Comparison of ENCODE assay signal across 1 cellular context in genomic region chr14:94636744-94637412, GRCh38.
A peak's percentile ranks its signal among the peaks of the same experiment; 100 is the strongest.
TF ChIP-seq lines count a peak whose summit lies in the region.

No MANE protein-coding gene starts in this region.

TF ChIP-seq in HepG2, 621 proteins besides CTCF, POLR2A, EP300 and RAD21 (continued from another document and continues in another):
- TF ChIP-seq ZHX2 (IDR thresholded peaks at IDR 0.05; ENCODE audit: low read depth): no peak
- 0 out of 2 replicates have a peak, but pooled peaks have one; percentile 26 for TF ChIP-seq ZHX2 (CRISPR knock-in tag; IDR thresholded peaks at IDR 0.05; ENCODE audit: borderline replicate concordance)
- no peak for TF ChIP-seq MZF1 (CRISPR knock-in tag; IDR thresholded peaks at IDR 0.05; ENCODE audit: borderline replicate concordance)
- TF ChIP-seq ELF4 (CRISPR knock-in tag; IDR thresholded peaks at IDR 0.05; ENCODE audit: borderline replicate concordance): no peak
- TF ChIP-seq ZNF142 (CRISPR knock-in tag; IDR thresholded peaks at IDR 0.05): no peak
- TF ChIP-seq, protein P1, sequence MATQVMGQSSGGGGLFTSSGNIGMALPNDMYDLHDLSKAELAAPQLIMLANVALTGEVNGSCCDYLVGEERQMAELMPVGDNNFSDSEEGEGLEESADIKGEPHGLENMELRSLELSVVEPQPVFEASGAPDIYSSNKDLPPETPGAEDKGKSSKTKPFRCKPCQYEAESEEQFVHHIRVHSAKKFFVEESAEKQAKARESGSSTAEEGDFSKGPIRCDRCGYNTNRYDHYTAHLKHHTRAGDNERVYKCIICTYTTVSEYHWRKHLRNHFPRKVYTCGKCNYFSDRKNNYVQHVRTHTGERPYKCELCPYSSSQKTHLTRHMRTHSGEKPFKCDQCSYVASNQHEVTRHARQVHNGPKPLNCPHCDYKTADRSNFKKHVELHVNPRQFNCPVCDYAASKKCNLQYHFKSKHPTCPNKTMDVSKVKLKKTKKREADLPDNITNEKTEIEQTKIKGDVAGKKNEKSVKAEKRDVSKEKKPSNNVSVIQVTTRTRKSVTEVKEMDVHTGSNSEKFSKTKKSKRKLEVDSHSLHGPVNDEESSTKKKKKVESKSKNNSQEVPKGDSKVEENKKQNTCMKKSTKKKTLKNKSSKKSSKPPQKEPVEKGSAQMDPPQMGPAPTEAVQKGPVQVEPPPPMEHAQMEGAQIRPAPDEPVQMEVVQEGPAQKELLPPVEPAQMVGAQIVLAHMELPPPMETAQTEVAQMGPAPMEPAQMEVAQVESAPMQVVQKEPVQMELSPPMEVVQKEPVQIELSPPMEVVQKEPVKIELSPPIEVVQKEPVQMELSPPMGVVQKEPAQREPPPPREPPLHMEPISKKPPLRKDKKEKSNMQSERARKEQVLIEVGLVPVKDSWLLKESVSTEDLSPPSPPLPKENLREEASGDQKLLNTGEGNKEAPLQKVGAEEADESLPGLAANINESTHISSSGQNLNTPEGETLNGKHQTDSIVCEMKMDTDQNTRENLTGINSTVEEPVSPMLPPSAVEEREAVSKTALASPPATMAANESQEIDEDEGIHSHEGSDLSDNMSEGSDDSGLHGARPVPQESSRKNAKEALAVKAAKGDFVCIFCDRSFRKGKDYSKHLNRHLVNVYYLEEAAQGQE (IDR thresholded peaks at IDR 0.05; ENCODE audit: borderline replicate concordance in 1 of 2, low read depth in 1 of 2, low read length in 2 of 2): no peak
- TF ChIP-seq HNRNPUL1 (IDR thresholded peaks at IDR 0.05; ENCODE audit: low read depth, low read length): no peak
- TF ChIP-seq, protein P2, sequence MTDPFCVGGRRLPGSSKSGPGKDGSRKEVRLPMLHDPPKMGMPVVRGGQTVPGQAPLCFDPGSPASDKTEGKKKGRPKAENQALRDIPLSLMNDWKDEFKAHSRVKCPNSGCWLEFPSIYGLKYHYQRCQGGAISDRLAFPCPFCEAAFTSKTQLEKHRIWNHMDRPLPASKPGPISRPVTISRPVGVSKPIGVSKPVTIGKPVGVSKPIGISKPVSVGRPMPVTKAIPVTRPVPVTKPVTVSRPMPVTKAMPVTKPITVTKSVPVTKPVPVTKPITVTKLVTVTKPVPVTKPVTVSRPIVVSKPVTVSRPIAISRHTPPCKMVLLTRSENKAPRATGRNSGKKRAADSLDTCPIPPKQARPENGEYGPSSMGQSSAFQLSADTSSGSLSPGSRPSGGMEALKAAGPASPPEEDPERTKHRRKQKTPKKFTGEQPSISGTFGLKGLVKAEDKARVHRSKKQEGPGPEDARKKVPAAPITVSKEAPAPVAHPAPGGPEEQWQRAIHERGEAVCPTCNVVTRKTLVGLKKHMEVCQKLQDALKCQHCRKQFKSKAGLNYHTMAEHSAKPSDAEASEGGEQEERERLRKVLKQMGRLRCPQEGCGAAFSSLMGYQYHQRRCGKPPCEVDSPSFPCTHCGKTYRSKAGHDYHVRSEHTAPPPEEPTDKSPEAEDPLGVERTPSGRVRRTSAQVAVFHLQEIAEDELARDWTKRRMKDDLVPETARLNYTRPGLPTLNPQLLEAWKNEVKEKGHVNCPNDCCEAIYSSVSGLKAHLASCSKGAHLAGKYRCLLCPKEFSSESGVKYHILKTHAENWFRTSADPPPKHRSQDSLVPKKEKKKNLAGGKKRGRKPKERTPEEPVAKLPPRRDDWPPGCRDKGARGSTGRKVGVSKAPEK (CRISPR knock-in tag; IDR thresholded peaks at IDR 0.05; ENCODE audit: borderline replicate concordance): no peak
- no peak for TF ChIP-seq TAF1 (CRISPR knock-in tag; IDR thresholded peaks at IDR 0.05)
- no peak for TF ChIP-seq PLSCR1 (CRISPR knock-in tag; IDR thresholded peaks at IDR 0.05; ENCODE audit: borderline replicate concordance)
- peak; percentile 49; the same call in 1 of the 2 replicates for TF ChIP-seq SPEN (CRISPR knock-in tag; IDR thresholded peaks at IDR 0.05; ENCODE audit: low read depth)
- TF ChIP-seq, protein P3, sequence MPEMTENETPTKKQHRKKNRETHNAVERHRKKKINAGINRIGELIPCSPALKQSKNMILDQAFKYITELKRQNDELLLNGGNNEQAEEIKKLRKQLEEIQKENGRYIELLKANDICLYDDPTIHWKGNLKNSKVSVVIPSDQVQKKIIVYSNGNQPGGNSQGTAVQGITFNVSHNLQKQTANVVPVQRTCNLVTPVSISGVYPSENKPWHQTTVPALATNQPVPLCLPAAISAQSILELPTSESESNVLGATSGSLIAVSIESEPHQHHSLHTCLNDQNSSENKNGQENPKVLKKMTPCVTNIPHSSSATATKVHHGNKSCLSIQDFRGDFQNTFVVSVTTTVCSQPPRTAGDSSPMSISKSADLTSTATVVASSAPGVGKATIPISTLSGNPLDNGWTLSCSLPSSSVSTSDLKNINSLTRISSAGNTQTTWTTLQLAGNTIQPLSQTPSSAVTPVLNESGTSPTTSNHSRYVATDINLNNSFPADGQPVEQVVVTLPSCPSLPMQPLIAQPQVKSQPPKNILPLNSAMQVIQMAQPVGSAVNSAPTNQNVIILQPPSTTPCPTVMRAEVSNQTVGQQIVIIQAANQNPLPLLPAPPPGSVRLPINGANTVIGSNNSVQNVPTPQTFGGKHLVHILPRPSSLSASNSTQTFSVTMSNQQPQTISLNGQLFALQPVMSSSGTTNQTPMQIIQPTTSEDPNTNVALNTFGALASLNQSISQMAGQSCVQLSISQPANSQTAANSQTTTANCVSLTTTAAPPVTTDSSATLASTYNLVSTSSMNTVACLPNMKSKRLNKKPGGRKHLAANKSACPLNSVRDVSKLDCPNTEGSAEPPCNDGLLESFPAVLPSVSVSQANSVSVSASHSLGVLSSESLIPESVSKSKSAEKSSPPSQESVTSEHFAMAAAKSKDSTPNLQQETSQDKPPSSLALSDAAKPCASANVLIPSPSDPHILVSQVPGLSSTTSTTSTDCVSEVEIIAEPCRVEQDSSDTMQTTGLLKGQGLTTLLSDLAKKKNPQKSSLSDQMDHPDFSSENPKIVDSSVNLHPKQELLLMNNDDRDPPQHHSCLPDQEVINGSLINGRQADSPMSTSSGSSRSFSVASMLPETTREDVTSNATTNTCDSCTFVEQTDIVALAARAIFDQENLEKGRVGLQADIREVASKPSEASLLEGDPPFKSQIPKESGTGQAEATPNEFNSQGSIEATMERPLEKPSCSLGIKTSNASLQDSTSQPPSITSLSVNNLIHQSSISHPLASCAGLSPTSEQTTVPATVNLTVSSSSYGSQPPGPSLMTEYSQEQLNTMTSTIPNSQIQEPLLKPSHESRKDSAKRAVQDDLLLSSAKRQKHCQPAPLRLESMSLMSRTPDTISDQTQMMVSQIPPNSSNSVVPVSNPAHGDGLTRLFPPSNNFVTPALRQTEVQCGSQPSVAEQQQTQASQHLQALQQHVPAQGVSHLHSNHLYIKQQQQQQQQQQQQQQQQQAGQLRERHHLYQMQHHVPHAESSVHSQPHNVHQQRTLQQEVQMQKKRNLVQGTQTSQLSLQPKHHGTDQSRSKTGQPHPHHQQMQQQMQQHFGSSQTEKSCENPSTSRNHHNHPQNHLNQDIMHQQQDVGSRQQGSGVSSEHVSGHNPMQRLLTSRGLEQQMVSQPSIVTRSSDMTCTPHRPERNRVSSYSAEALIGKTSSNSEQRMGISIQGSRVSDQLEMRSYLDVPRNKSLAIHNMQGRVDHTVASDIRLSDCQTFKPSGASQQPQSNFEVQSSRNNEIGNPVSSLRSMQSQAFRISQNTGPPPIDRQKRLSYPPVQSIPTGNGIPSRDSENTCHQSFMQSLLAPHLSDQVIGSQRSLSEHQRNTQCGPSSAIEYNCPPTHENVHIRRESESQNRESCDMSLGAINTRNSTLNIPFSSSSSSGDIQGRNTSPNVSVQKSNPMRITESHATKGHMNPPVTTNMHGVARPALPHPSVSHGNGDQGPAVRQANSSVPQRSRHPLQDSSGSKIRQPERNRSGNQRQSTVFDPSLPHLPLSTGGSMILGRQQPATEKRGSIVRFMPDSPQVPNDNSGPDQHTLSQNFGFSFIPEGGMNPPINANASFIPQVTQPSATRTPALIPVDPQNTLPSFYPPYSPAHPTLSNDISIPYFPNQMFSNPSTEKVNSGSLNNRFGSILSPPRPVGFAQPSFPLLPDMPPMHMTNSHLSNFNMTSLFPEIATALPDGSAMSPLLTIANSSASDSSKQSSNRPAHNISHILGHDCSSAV (CRISPR knock-in tag; IDR thresholded peaks at IDR 0.05; ENCODE audit: borderline replicate concordance): no peak
- TF ChIP-seq NFIB (CRISPR knock-in tag; IDR thresholded peaks at IDR 0.05; ENCODE audit: borderline replicate concordance): no peak
- TF ChIP-seq ZNF333 (CRISPR knock-in tag; IDR thresholded peaks at IDR 0.05; ENCODE audit: borderline replicate concordance): no peak
- peak; percentile 19 for TF ChIP-seq TBL1XR1 (IDR thresholded peaks at IDR 0.05; ENCODE audit: borderline replicate concordance, low read length, partially characterized antibody)
- no peak for TF ChIP-seq TMF1 (CRISPR knock-in tag; IDR thresholded peaks at IDR 0.05; ENCODE audit: low read depth)
- TF ChIP-seq ZFP90 (CRISPR knock-in tag; IDR thresholded peaks at IDR 0.05; ENCODE audit: borderline replicate concordance): no peak
- TF ChIP-seq ZNF572 (CRISPR knock-in tag; IDR thresholded peaks at IDR 0.05): no peak
